In genomic region chr19:620166-620862, GRCh38 we compare ENCODE assay signal across 1 cellular context.
A peak's percentile ranks its signal among the peaks of the same experiment; 100 is the strongest.
TF ChIP-seq lines count a peak whose summit lies in the region.

No MANE protein-coding gene starts in this region.

TF ChIP-seq in K562, 482 proteins besides CTCF, POLR2A, EP300 and RAD21:
- TF ChIP-seq POLR2G (IDR thresholded peaks at IDR 0.05; ENCODE audit: low read depth, low read length) = peak; percentile 54
- peak; percentile 44; the same call in 1 of the 2 replicates for TF ChIP-seq RBFOX2 (IDR thresholded peaks at IDR 0.05; ENCODE audit: low read depth, low read length)
- no peak for TF ChIP-seq ZBTB12 (CRISPR knock-in tag; IDR thresholded peaks at IDR 0.05)
- TF ChIP-seq, protein P1, sequence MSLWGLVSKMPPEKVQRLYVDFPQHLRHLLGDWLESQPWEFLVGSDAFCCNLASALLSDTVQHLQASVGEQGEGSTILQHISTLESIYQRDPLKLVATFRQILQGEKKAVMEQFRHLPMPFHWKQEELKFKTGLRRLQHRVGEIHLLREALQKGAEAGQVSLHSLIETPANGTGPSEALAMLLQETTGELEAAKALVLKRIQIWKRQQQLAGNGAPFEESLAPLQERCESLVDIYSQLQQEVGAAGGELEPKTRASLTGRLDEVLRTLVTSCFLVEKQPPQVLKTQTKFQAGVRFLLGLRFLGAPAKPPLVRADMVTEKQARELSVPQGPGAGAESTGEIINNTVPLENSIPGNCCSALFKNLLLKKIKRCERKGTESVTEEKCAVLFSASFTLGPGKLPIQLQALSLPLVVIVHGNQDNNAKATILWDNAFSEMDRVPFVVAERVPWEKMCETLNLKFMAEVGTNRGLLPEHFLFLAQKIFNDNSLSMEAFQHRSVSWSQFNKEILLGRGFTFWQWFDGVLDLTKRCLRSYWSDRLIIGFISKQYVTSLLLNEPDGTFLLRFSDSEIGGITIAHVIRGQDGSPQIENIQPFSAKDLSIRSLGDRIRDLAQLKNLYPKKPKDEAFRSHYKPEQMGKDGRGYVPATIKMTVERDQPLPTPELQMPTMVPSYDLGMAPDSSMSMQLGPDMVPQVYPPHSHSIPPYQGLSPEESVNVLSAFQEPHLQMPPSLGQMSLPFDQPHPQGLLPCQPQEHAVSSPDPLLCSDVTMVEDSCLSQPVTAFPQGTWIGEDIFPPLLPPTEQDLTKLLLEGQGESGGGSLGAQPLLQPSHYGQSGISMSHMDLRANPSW (CRISPR knock-in tag; IDR thresholded peaks at IDR 0.05) = no peak
- no peak for TF ChIP-seq PRMT5 (CRISPR knock-in tag; IDR thresholded peaks at IDR 0.05)
- no peak for TF ChIP-seq WHSC1 (IDR thresholded peaks at IDR 0.05; ENCODE audit: low read length)
- TF ChIP-seq PTRF (tag; IDR thresholded peaks at IDR 0.05) = no peak
